9 cellular contexts compared by ENCODE assay signal in genomic region chr18:77208969-77209368, GRCh38. TPM values are rescaled to one million over a fixed set of nuclear protein-coding genes. Genes with fewer than 3 reads are reported as not detected.
A peak's percentile ranks its signal among the peaks of the same experiment; 100 is the strongest.
DNase-seq lines count a peak whose midpoint lies in the region; ATAC-seq, FAIRE-seq and TF ChIP-seq lines count a peak whose summit lies in the region.
"Had no signal": no experiment of that assay in that cellular context is flagged by ENCODE, and none has a peak within 500 bp of the region (broad histone marks: within the 10 kb centered on the region; RNA-seq: fewer than 3 reads in every experiment).

No MANE protein-coding gene starts in this region.

- POLR2A ChIA-PET in PC-3 (lab: Charles Lee; ENCODE audit: unreplicated experiment), result interaction anchor here (0.6 kb wide), 1 partner anchor 15 kb away, joined by 4 read pairs; no protein-coding TSS in a partner anchor

- H3K4me2 ChIP-seq in PC-3 (ENCODE audit: low read length), result peak overlapping the region; percentile 68

- H3K4me1 Mint-ChIP-seq in effector memory CD8-positive, alpha-beta T cell (ENCODE audit: low read depth in 2 of 2), result peaks cover 34 to 41% of the 10 kb centered on the region in 2 donors
- H3K4me1 Mint-ChIP-seq in osteocyte (ENCODE audit: unreplicated experiment), result peaks cover 48% of the 10 kb centered on the region

- H2AFZ ChIP-seq in PC-3 (ENCODE audit: low read length), result peak overlapping the region; percentile 14; the same call in 1 of the 2 replicates

- no peaks in the 10 kb centered on the region for H3K36me3 ChIP-seq in PC-3 (ENCODE audit: low read depth, low read length)
- no peaks in the 10 kb centered on the region for H3K36me3 ChIP-seq in ovary

- CTCF ChIA-PET in PC-3 (lab: Charles Lee), result interaction anchor here (0.6 to 1.0 kb wide), 2 partner anchors 32 to 154 kb away, joined by 3 read pairs; no protein-coding TSS in a partner anchor

- no peak for TF ChIP-seq CTCF in PC-3 (conservative IDR thresholded peaks at IDR 0.05; ENCODE audit: low read depth, low read length)
- no peak for TF ChIP-seq CTCF in osteocyte (IDR thresholded peaks at IDR 0.05)
- no peak for TF ChIP-seq CTCF in ovary (IDR thresholded peaks at IDR 0.05)
- no peak for TF ChIP-seq CTCF in D721Med (IDR thresholded peaks at IDR 0.05; ENCODE audit: insufficient read depth, missing control alignments)

- H3K4me3 ChIP-seq in PC-3 (ENCODE audit: low read length) (peak overlapping the region; percentile 39; the same call in 1 of the 2 replicates), ovary (no peak overlapping the region)

- H3K4me1 ChIP-seq in PC-3 (ENCODE audit: insufficient read depth, low read length) (peaks cover 19% of the 10 kb centered on the region), ovary (ENCODE audit: insufficient read depth) (peaks cover 6% of the 10 kb centered on the region)

- no peak for TF ChIP-seq EP300 in ovary (IDR thresholded peaks at IDR 0.05)

- WGBS in ovary, 3 donors, result 75 to 78% (median 76%) methylated on average over 4 of the region's 4 CpGs

- no peaks in the 10 kb centered on the region for H3K79me2 ChIP-seq in PC-3 (ENCODE audit: low read length)

- DNase-seq in ACHN (peak; percentile 24), PC-3 (peak; percentile 75), osteocyte (ENCODE audit: extremely low spot score, unreplicated experiment) (no peak), ovary (no peak), D721Med (ENCODE audit: insufficient read length, low spot score) (no peak)
- DNase-seq in effector memory CD8-positive, alpha-beta T cell, result peak in 1 of 3 experiments; percentile 22

- in situ Hi-C loops in ACHN (cut with HindIII; ENCODE audit: low pct_ligation_motif_present, low pct_unique_long_range_greater_than_20kb, low sequenced_read_pairs), result no loop called here

- H3K36me3 Mint-ChIP-seq in effector memory CD8-positive, alpha-beta T cell (ENCODE audit: insufficient read depth), result peaks cover 7% of the 10 kb centered on the region
- no peaks in the 10 kb centered on the region for H3K36me3 Mint-ChIP-seq in osteocyte (ENCODE audit: unreplicated experiment)

- peak overlapping the region; percentile 60 for H3K9ac ChIP-seq in PC-3 (ENCODE audit: low read length)

- BruUV-seq in PC-3 (replicated peaks; lab: Mats Ljungman, UMichigan), result no TSS peak

- H3K9me3 ChIP-seq in PC-3 (ENCODE audit: low read length) (no peaks in the 10 kb centered on the region), ovary (no peaks in the 10 kb centered on the region)

- TF ChIP-seq POLR2A in ovary (IDR thresholded peaks at IDR 0.05), result no peak

- peak; percentile 79 for ATAC-seq in GM18511 (IDR thresholded peaks at IDR 0.05; ENCODE audit: unreplicated experiment)
- ATAC-seq in HG02943 (IDR thresholded peaks at IDR 0.05; ENCODE audit: low read depth, unreplicated experiment), result peak; percentile 67
- peak; percentile 62 for ATAC-seq in PC-3
- ATAC-seq in effector memory CD8-positive, alpha-beta T cell (replicated peaks), result peak; percentile 72

- H3K9me2 ChIP-seq in PC-3 (replicated peaks; ENCODE audit: low read length), result no peaks in the 10 kb centered on the region

- H3K27me3 ChIP-seq in PC-3 (ENCODE audit: low read length) (no peaks in the 10 kb centered on the region), ovary (no peaks in the 10 kb centered on the region)

- H3K27me3 Mint-ChIP-seq in effector memory CD8-positive, alpha-beta T cell, result no peaks in the 10 kb centered on the region
- no peaks in the 10 kb centered on the region for H3K27me3 Mint-ChIP-seq in osteocyte (ENCODE audit: unreplicated experiment)

- intact Hi-C loops in PC-3 (cut with micrococcal nuclease) (loop anchor here (2.0 kb wide), 1 partner anchor 76 kb away; the partner anchor contains the start of gene MBP), ovary (cut with DNase I) (loop anchor here in 1 of 4 donors (10.0 kb wide), 1 partner anchor 144 kb away; no protein-coding TSS in a partner anchor)

- peak overlapping the region; percentile 77 to 98 for H3K27ac Mint-ChIP-seq in effector memory CD8-positive, alpha-beta T cell
- peak overlapping the region; percentile 91 for H3K27ac Mint-ChIP-seq in osteocyte (ENCODE audit: unreplicated experiment)

- H3K9me3 Mint-ChIP-seq in effector memory CD8-positive, alpha-beta T cell, result no peaks in the 10 kb centered on the region
- no peaks in the 10 kb centered on the region for H3K9me3 Mint-ChIP-seq in osteocyte (ENCODE audit: unreplicated experiment)

- H4K20me1 ChIP-seq in PC-3 (ENCODE audit: low read length), result no peaks in the 10 kb centered on the region

- H3F3A ChIP-seq in PC-3 (ENCODE audit: low read length, unreplicated experiment), result no peaks in the 10 kb centered on the region

- FAIRE-seq in D721Med (lab: Jason Lieb, UNC), result no peak
- FAIRE-seq: H1 had no signal

- peak overlapping the region; percentile 84 for H3K27ac ChIP-seq in PC-3 (ENCODE audit: low read length)
- H3K27ac ChIP-seq in ovary, result no peak overlapping the region

- peak overlapping the region; percentile 83 to 90 for H3K4me3 Mint-ChIP-seq in effector memory CD8-positive, alpha-beta T cell
- peak overlapping the region; percentile 34 for H3K4me3 Mint-ChIP-seq in osteocyte (ENCODE audit: unreplicated experiment)

RNA-seq across cellular contexts. Expression of gene GALR1, which starts 40.7 kb away (rescaled TPM):
- total RNA-seq in PC-3 (2014; rRNA removed) (not detected in 2 replicates), osteocyte (not detected in 2 replicates), ovary (under 1 TPM in 4 of 7 donors, not detected in 3; under 0.01 to 0.12 (median 0.04) TPM)
- polyA plus RNA-seq in ovary, result not detected

Comparison
In these comparisons a context has a peak if more than half of its experiments do, and no peak if none do; other contexts are left out.
1. DNase-seq: peak in ACHN (single experiment) and PC-3 (single experiment); none in osteocyte (single experiment), ovary (0 of 5) and D721Med (single experiment).
2. Peak in every context shown above with its lines, with median percentiles within 50 percentile points of each other: ATAC-seq.